ENCODE assay signal across 31 cellular contexts in the genomic region with DNA sequence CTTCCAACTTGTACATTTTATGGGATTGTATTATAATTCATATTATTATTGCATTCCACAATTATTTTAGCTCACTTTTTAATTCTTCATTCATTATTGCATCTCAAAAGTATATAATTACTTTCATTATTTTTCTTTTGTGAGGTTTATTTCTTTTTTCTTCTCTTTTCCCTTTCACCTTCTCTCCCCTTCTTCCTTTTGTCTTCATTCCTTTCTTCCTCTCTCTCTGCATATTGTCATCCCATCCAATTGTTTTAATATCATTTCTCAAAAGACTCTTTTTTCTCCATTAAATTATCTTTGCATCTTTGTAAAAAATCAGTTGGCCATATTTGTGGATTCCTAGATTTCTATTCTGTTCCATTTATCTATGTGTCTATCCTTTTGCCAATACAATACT. TPM values are rescaled to one million over a fixed set of nuclear protein-coding genes. Genes with fewer than 3 reads are reported as not detected.
"Had no signal": no experiment of that assay in that cellular context is flagged by ENCODE, and none has a peak within 500 bp of the region (broad histone marks: within the 10 kb centered on the region; RNA-seq: fewer than 3 reads in every experiment).

No MANE protein-coding gene starts in this region.

- H3K4me1 ChIP-seq: stomach, suprapubic skin, testis, thyroid gland, tibial artery, tibial nerve, transverse colon, upper lobe of left lung, upper lobe of right lung, uterus, vagina had no signal

- H3K27me3 Mint-ChIP-seq: stimulated activated memory B cell treated with anti-CD40 and anti-IgM and Interleukin-4, amounts not matched to agents 10 μg/mL and 1 μg/mL and 100 μg/mL, for 72 hours; stimulated activated naive B cell treated with anti-CD40 and anti-IgM and Interleukin-4, amounts not matched to agents 10 μg/mL and 1 μg/mL and 100 μg/mL, for 72 hours; stimulated activated naive CD8-positive, alpha-beta T cell treated with anti-CD3 and anti-CD28 coated beads, Interleukin-15, amount 100 ng/mL, for 72 hours; stimulated activated naive CD8-positive, alpha-beta T cell treated with anti-CD3 and anti-CD28 coated beads, Interleukin-15, Interleukin-2, amounts not matched to agents 100 ng/mL and 50 ng/mL, for 24 hours; type B pancreatic cell had no signal

- H3K36me3 ChIP-seq: stomach, suprapubic skin, thoracic aorta, thyroid gland, tibial artery, tibial nerve, transverse colon, upper lobe of left lung, upper lobe of right lung, uterus, vagina had no signal

- H3K4me1 Mint-ChIP-seq: stimulated activated memory B cell treated with anti-CD40 and anti-IgM and Interleukin-4, amounts not matched to agents 10 μg/mL and 1 μg/mL and 100 μg/mL, for 72 hours; stimulated activated naive B cell treated with anti-CD40 and anti-IgM and Interleukin-4, amounts not matched to agents 10 μg/mL and 1 μg/mL and 100 μg/mL, for 72 hours had no signal

- H3K36me3 Mint-ChIP-seq: stimulated activated effector memory CD8-positive, alpha-beta T cell treated with anti-CD3 and anti-CD28 coated beads, Interleukin-12 subunit alpha, Interleukin-12 subunit beta, amount 100 ng/mL, for 72 hours; stimulated activated memory B cell treated with anti-CD40 and anti-IgM and Interleukin-4, amounts not matched to agents 10 μg/mL and 1 μg/mL and 100 μg/mL, for 72 hours; stimulated activated naive B cell treated with anti-CD40 and anti-IgM and Interleukin-4, amounts not matched to agents 10 μg/mL and 1 μg/mL and 100 μg/mL, for 72 hours; type B pancreatic cell had no signal

- H3K9me3 ChIP-seq: stomach, suprapubic skin, testis, thoracic aorta, thyroid gland, tibial artery, tibial nerve, transverse colon, upper lobe of left lung, upper lobe of right lung, uterus, vagina had no signal

- H3K27me3 ChIP-seq: stomach, suprapubic skin, testis, thyroid gland, tibial artery, tibial nerve, transverse colon, upper lobe of left lung, upper lobe of right lung, uterus, vagina had no signal

- H3K4me3 Mint-ChIP-seq: stimulated activated effector memory CD8-positive, alpha-beta T cell treated with anti-CD3 and anti-CD28 coated beads, Interleukin-12 subunit alpha, Interleukin-12 subunit beta, amount 100 ng/mL, for 72 hours; stimulated activated memory B cell treated with anti-CD40 and anti-IgM and Interleukin-4, amounts not matched to agents 10 μg/mL and 1 μg/mL and 100 μg/mL, for 72 hours; stimulated activated naive B cell treated with anti-CD40 and anti-IgM and Interleukin-4, amounts not matched to agents 10 μg/mL and 1 μg/mL and 100 μg/mL, for 72 hours; stimulated activated naive CD8-positive, alpha-beta T cell treated with anti-CD3 and anti-CD28 coated beads, Interleukin-15, amount 100 ng/mL, for 72 hours; stimulated activated naive CD8-positive, alpha-beta T cell treated with anti-CD3 and anti-CD28 coated beads, Interleukin-15, Interleukin-2, amounts not matched to agents 100 ng/mL and 50 ng/mL, for 24 hours; type B pancreatic cell had no signal

- H3K27ac Mint-ChIP-seq: stimulated activated effector memory CD8-positive, alpha-beta T cell treated with anti-CD3 and anti-CD28 coated beads, Interleukin-12 subunit alpha, Interleukin-12 subunit beta, amount 100 ng/mL, for 72 hours; stimulated activated memory B cell treated with anti-CD40 and anti-IgM and Interleukin-4, amounts not matched to agents 10 μg/mL and 1 μg/mL and 100 μg/mL, for 72 hours; stimulated activated naive B cell treated with anti-CD40 and anti-IgM and Interleukin-4, amounts not matched to agents 10 μg/mL and 1 μg/mL and 100 μg/mL, for 72 hours; stimulated activated naive CD8-positive, alpha-beta T cell treated with anti-CD3 and anti-CD28 coated beads, Interleukin-15, Interleukin-2, amounts not matched to agents 100 ng/mL and 50 ng/mL, for 24 hours; type B pancreatic cell had no signal

- H3K27ac ChIP-seq: stomach, suprapubic skin, testis, thoracic aorta, thyroid gland, tibial artery, tibial nerve, transverse colon, upper lobe of left lung, upper lobe of right lung, uterus, vagina had no signal

- ATAC-seq: stimulated activated effector memory CD8-positive, alpha-beta T cell treated with anti-CD3 and anti-CD28 coated beads, Interleukin-12 subunit alpha, Interleukin-12 subunit beta, amount 100 ng/mL, for 72 hours; stimulated activated memory B cell treated with anti-CD40 and anti-IgM and Interleukin-4, amounts not matched to agents 10 μg/mL and 1 μg/mL and 100 μg/mL, for 72 hours; stimulated activated naive B cell treated with anti-CD40 and anti-IgM and Interleukin-4, amounts not matched to agents 10 μg/mL and 1 μg/mL and 100 μg/mL, for 72 hours; stimulated activated naive CD8-positive, alpha-beta T cell treated with anti-CD3 and anti-CD28 coated beads, Interleukin-15, amount 100 ng/mL, for 72 hours; stimulated activated naive CD8-positive, alpha-beta T cell treated with anti-CD3 and anti-CD28 coated beads, Interleukin-15, Interleukin-2, amounts not matched to agents 100 U/mL and 50 U/mL, for 24 hours; upper lobe of right lung had no signal

- H3K9me3 Mint-ChIP-seq: stimulated activated effector memory CD8-positive, alpha-beta T cell treated with anti-CD3 and anti-CD28 coated beads, Interleukin-12 subunit alpha, Interleukin-12 subunit beta, amount 100 ng/mL, for 72 hours; stimulated activated memory B cell treated with anti-CD40 and anti-IgM and Interleukin-4, amounts not matched to agents 10 μg/mL and 1 μg/mL and 100 μg/mL, for 72 hours; stimulated activated naive B cell treated with anti-CD40 and anti-IgM and Interleukin-4, amounts not matched to agents 10 μg/mL and 1 μg/mL and 100 μg/mL, for 72 hours; stimulated activated naive CD8-positive, alpha-beta T cell treated with anti-CD3 and anti-CD28 coated beads, Interleukin-15, amount 100 ng/mL, for 72 hours; stimulated activated naive CD8-positive, alpha-beta T cell treated with anti-CD3 and anti-CD28 coated beads, Interleukin-15, Interleukin-2, amounts not matched to agents 100 ng/mL and 50 ng/mL, for 24 hours; type B pancreatic cell had no signal

- H3K4me3 ChIP-seq: stomach, suprapubic skin, testis, thoracic aorta, thyroid gland, tibial artery, tibial nerve, transverse colon, upper lobe of left lung, upper lobe of right lung, uterus, vagina had no signal

- DNase-seq: stimulated activated CD4-positive, alpha-beta T cell treated with anti-CD3 and anti-CD28 coated beads, Interleukin-2, amount 100 ng/mL, for 24 hours; stimulated activated CD4-positive, alpha-beta T cell treated with anti-CD3 and anti-CD28 coated beads, Interleukin-2, amount 100 ng/mL, for 48 hours; stimulated activated CD4-positive, alpha-beta T cell treated with anti-CD3 and anti-CD28 coated beads, Interleukin-4, amount 100 ng/mL, for 1 hour; stimulated activated CD4-positive, alpha-beta T cell treated with anti-CD3 and anti-CD28 coated beads, Interleukin-4, amount 100 ng/mL, for 24 hours; stimulated activated CD4-positive, alpha-beta T cell treated with anti-CD3 and anti-CD28 coated beads, Interleukin-4, amount 100 ng/mL, for 4 hours; stimulated activated naive B cell treated with anti-CD40 and anti-IgM and Interleukin-4, amounts not matched to agents 10 μg/mL and 1 μg/mL and 100 μg/mL, for 72 hours; stimulated activated naive CD4-positive, alpha-beta T cell; stimulated activated naive CD4-positive, alpha-beta T cell treated with Interleukin-2 at 50 U/mL for 16 hours; stimulated activated naive CD8-positive, alpha-beta T cell treated with anti-CD3 and anti-CD28 coated beads, Interleukin-15, amount 100 ng/mL, for 72 hours; stimulated activated naive CD8-positive, alpha-beta T cell treated with anti-CD3 and anti-CD28 coated beads, Interleukin-15, Interleukin-2, amounts not matched to agents 100 U/mL and 50 U/mL, for 24 hours; stomach; substantia nigra; testis; thyroid gland; tibial artery; transverse colon; trophoblast cell; upper lobe of left lung; upper lobe of right lung; uterus had no signal

RNA-seq across cellular contexts. Expression of gene OR4D1, which starts 47.7 kb away (rescaled TPM):
- total RNA-seq: stomach, subcutaneous adipose tissue, suprapubic skin, thoracic aorta, thyroid gland, tibial nerve, transverse colon, upper lobe of left lung, upper lobe of right lung, ureter, urinary bladder, uterus, vagina had no signal
- polyA plus RNA-seq: urinary bladder had no signal
